Comparison of ENCODE assay signal across 31 cellular contexts in the genomic region with DNA sequence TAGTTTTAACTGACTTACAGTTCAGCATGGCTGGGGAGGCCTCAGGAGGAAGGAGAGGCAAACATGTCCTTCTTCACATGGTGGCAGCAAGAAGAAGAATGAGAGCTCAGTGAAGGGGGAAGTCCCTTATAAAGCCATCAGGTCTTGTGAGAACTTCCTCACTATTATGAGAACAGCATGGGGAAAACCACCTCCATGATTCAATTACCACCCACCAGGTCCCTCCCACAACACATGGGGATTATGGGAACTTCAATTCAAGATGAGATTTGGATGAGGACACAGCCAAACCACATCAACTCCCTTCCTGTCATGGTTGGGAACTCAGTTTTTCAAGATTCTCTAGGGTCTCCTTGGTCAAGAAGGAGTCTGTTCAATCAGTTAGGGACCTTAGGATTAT.
"Had no signal": no experiment of that assay in that cellular context is flagged by ENCODE, and none has a peak within 500 bp of the region (broad histone marks: within the 10 kb centered on the region; RNA-seq: fewer than 3 reads in every experiment).

No MANE protein-coding gene starts in this region.

- FAIRE-seq: bronchial epithelial cell, colon had no signal

- H3K27me3 ChIP-seq: ascending aorta, cardiac muscle cell had no signal

- H3K9me3 ChIP-seq: ascending aorta had no signal

- H3K27ac ChIP-seq: ascending aorta, cardiac muscle cell, coronary artery, WERI-Rb-1 had no signal

- H3K4me3 ChIP-seq: ascending aorta, cardiac muscle cell, coronary artery had no signal

- ATAC-seq: activated CD4-positive, alpha-beta T cell treated with anti-CD3 and anti-CD28 coated beads for 36 hours; activated CD4-positive, CD25-positive, alpha-beta regulatory T cell treated with anti-CD3 and anti-CD28 coated beads, Interleukin-2, amount 50 U/mL, for 24 hours; activated CD8-positive, alpha-beta memory T cell treated with anti-CD3 and anti-CD28 coated beads, Interleukin-2, amount 10 ng/mL, durations not matched to agents 7 days and 5 days; activated CD8-positive, alpha-beta T cell treated with anti-CD3 and anti-CD28 coated beads, Interleukin-2, amount 10 ng/mL, durations not matched to agents 7 days and 5 days; activated naive CD8-positive, alpha-beta T cell treated with anti-CD3 and anti-CD28 coated beads, Interleukin-2, amount 50 U/mL, for 24 hours; WTC11 had no signal

- DNase-seq: activated CD4-positive, alpha-beta memory T cell treated with anti-CD3 and anti-CD28 coated beads, Interleukin-2, amount 10 ng/mL, durations not matched to agents 7 days and 5 days; activated CD4-positive, alpha-beta T cell treated with anti-CD3 and anti-CD28 coated beads for 1 hour; activated CD4-positive, alpha-beta T cell treated with anti-CD3 and anti-CD28 coated beads for 36 hours; activated CD4-positive, alpha-beta T cell treated with anti-CD3 and anti-CD28 coated beads for 48 hours; activated CD4-positive, alpha-beta T cell treated with anti-CD3 and anti-CD28 coated beads, Interleukin-2, amount 10 ng/mL, durations not matched to agents 7 days and 5 days; activated CD4-positive, alpha-beta T cell treated with anti-CD3 and anti-CD28 coated beads, Interleukin-2, amount 50 U/mL, for 48 hours; activated CD4-positive, CD25-positive, alpha-beta regulatory T cell; activated CD8-positive, alpha-beta memory T cell treated with anti-CD3 and anti-CD28 coated beads for 24 hours; activated CD8-positive, alpha-beta memory T cell treated with anti-CD3 and anti-CD28 coated beads, Interleukin-2, amount 10 ng/mL, durations not matched to agents 7 days and 5 days; activated CD8-positive, alpha-beta memory T cell treated with anti-CD3 and anti-CD28 coated beads, Interleukin-2, amount 50 U/mL, for 48 hours; activated CD8-positive, alpha-beta T cell treated with anti-CD3 and anti-CD28 coated beads, Interleukin-2, amount 10 ng/mL, durations not matched to agents 7 days and 5 days; activated effector memory CD4-positive, alpha-beta T cell treated with Interleukin-2 at 50 U/mL for 16 hours; activated gamma-delta T cell; activated naive CD4-positive, alpha-beta T cell treated with anti-CD3 and anti-CD28 coated beads, Interleukin-2, amount 10 ng/mL, durations not matched to agents 7 days and 5 days; activated naive CD4-positive, alpha-beta T cell treated with Interleukin-2 at 50 U/mL for 16 hours; activated naive CD8-positive, alpha-beta T cell treated with anti-CD3 and anti-CD28 coated beads, Interleukin-2, amount 10 ng/mL, durations not matched to agents 7 days and 5 days; activated naive CD8-positive, alpha-beta T cell treated with anti-CD3 and anti-CD28 coated beads, Interleukin-2, amount 50 U/mL, for 24 hours; activated T-cell treated with anti-CD3 and anti-CD28 coated beads, Interleukin-2, amount 50 U/mL, for 24 hours; activated T-cell treated with anti-CD3 and anti-CD28 coated beads, Interleukin-2, amount 50 U/mL, for 48 hours; amygdala; anterior cingulate cortex; caudate nucleus; T-helper 9 cell; WERI-Rb-1 had no signal

- H3K36me3 ChIP-seq: ascending aorta, cardiac muscle cell, WERI-Rb-1 had no signal

- H3K4me1 ChIP-seq: ascending aorta had no signal
